ENCODE assay signal across 8 cellular contexts in genomic region chr10:16809074-16809718, GRCh38.
DNase-seq lines count a peak whose midpoint lies in the region; ATAC-seq and TF ChIP-seq lines count a peak whose summit lies in the region.
"Had no signal": no experiment of that assay in that cellular context is flagged by ENCODE, and none has a peak within 500 bp of the region (broad histone marks: within the 10 kb centered on the region; RNA-seq: fewer than 3 reads in every experiment).

No MANE protein-coding gene starts in this region.

- H3K9me3 Mint-ChIP-seq in effector memory CD8-positive, alpha-beta T cell, result no peaks in the 10 kb centered on the region
- H3K9me3 Mint-ChIP-seq: central memory CD8-positive, alpha-beta T cell had no signal

- H3K4me3 Mint-ChIP-seq in effector memory CD8-positive, alpha-beta T cell, result no peak overlapping the region
- H3K4me3 Mint-ChIP-seq: central memory CD8-positive, alpha-beta T cell had no signal

- no peak overlapping the region for H3K4me2 ChIP-seq in KMS-11

- no peaks in the 10 kb centered on the region for H3K27me3 ChIP-seq in KMS-11 (ENCODE audit: insufficient read depth, low read depth)

- peak overlapping the region in 1 of 2 donors; percentile 55 for H3K27ac Mint-ChIP-seq in effector memory CD8-positive, alpha-beta T cell

- no peak overlapping the region for H3K27ac ChIP-seq in KMS-11

- H3K4me1 Mint-ChIP-seq in effector memory CD8-positive, alpha-beta T cell (ENCODE audit: low read depth in 2 of 2), result peaks cover 14 to 15% of the 10 kb centered on the region in 2 donors

- TF ChIP-seq CTCF in GM12875 (IDR thresholded peaks at IDR 0.05; ENCODE audit: borderline replicate concordance, insufficient read depth, low read depth, low read length) (peak; percentile 60; the same call in 1 of the 2 replicates), KMS-11 (conservative IDR thresholded peaks at IDR 0.05; ENCODE audit: low read depth, low read length) (peak; percentile 74)

- H3K27me3 Mint-ChIP-seq in effector memory CD8-positive, alpha-beta T cell, result no peaks in the 10 kb centered on the region
- H3K27me3 Mint-ChIP-seq: central memory CD8-positive, alpha-beta T cell had no signal

- ATAC-seq in GM21723 (IDR thresholded peaks at IDR 0.05; ENCODE audit: unreplicated experiment) (peak; percentile 95), GM19467 (IDR thresholded peaks at IDR 0.05; ENCODE audit: unreplicated experiment) (no peak)
- peak; percentile 78 for ATAC-seq in effector memory CD8-positive, alpha-beta T cell (replicated peaks)

- H3K79me2 ChIP-seq in KMS-11 (ENCODE audit: insufficient read depth, low read depth), result no peaks in the 10 kb centered on the region

- peak; percentile 35 to 38 for DNase-seq in activated CD4-positive, alpha-beta T cell treated with anti-CD3 and anti-CD28 coated beads for 24 hours (ENCODE audit: low read depth in 2 of 2)
- peak; percentile 27 to 40 (median 39) for DNase-seq in effector memory CD8-positive, alpha-beta T cell
- DNase-seq in middle frontal gyrus (ENCODE audit: extremely low spot score, low spot score), result peak; percentile 29

- H3K9ac ChIP-seq in KMS-11, result no peak overlapping the region

- H2AFZ ChIP-seq in KMS-11 (ENCODE audit: low read depth), result no peak overlapping the region

- H3K36me3 Mint-ChIP-seq in effector memory CD8-positive, alpha-beta T cell (ENCODE audit: insufficient read depth), result peaks cover 19% of the 10 kb centered on the region

- no peaks in the 10 kb centered on the region for H4K20me1 ChIP-seq in KMS-11 (ENCODE audit: insufficient read depth)

- no peaks in the 10 kb centered on the region for H3K4me1 ChIP-seq in KMS-11 (ENCODE audit: low read depth, poor library complexity, severe bottlenecking)

- no peaks in the 10 kb centered on the region for H3K36me3 ChIP-seq in KMS-11 (ENCODE audit: insufficient read depth)

- H3K4me3 ChIP-seq in GM12875 (ENCODE audit: low read depth, low read length) (no peak overlapping the region), KMS-11 (IDR thresholded peaks at IDR 0.05; ENCODE audit: insufficient read depth, low read depth, low read length) (no peak overlapping the region)
